ENCODE assay signal across 12 cellular contexts in the genomic region with DNA sequence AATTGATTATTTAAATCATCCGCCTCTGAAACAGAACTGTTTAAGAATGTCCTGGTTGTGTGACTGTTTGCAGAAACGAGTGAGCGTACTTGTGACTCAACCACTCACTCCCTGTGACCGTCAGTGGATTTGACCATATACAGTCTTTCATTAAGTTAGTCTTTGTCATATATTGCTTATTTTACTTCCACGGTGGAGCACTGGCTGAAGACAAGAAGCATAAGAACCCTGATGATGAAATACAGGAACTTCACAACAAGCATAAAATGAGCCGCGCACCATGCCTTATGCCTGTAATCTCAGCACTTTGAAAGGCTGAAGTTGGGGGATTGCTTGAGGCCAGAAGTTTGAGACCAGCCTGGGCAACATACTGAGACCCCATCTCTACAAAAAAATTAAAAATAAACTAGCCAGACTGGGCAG.
DNase-seq lines count a peak whose midpoint lies in the region; ATAC-seq, FAIRE-seq and TF ChIP-seq lines count a peak whose summit lies in the region.
"Had no signal": no experiment of that assay in that cellular context is flagged by ENCODE, and none has a peak within 500 bp of the region (broad histone marks: within the 10 kb centered on the region; RNA-seq: fewer than 3 reads in every experiment).

No MANE protein-coding gene starts in this region.

- H2AK5ac ChIP-seq in mesenchymal stem cell (ENCODE audit: low read length, severe bottlenecking) = no peak overlapping the region

- H3K14ac ChIP-seq in mesenchymal stem cell (ENCODE audit: low read length in 2 of 2) = no peak overlapping the region

- no peak overlapping the region for H3K9ac ChIP-seq in mesenchymal stem cell (ENCODE audit: low read length)

- ATAC-seq in HG03521 (IDR thresholded peaks at IDR 0.05; ENCODE audit: unreplicated experiment) (no peak), Right ventricle myocardium inferior (no peak)

- peak; percentile 74 to 76 for DNase-seq in AML-193 (lab: John Stamatoyannopoulos, UW)
- peak; percentile 45 for DNase-seq in HT1080 (ENCODE audit: low read depth)
- peak; percentile 89 for DNase-seq in amniotic epithelial cell (ENCODE audit: low read depth)
- peak; percentile 99 for DNase-seq in mesenchymal stem cell
- DNase-seq in H54 (ENCODE audit: insufficient read length, low spot score) = no peak
- no peak for DNase-seq in Right ventricle myocardium inferior (ENCODE audit: missing footprints)
- DNase-seq in posterior cingulate gyrus = no peak
- DNase-seq: DMS 273 treated with DMSO at 0.1 percent for 48 hours, NCI-H82 had no signal

- H3K9me3 ChIP-seq in mesenchymal stem cell (ENCODE audit: control insufficient read depth, low read length) = no peaks in the 10 kb centered on the region

- H2BK5ac ChIP-seq in mesenchymal stem cell (ENCODE audit: low read depth, low read length, poor library complexity, severe bottlenecking) = no peak overlapping the region

- TF ChIP-seq POLR2A in H54 (IDR thresholded peaks at IDR 0.05; ENCODE audit: low read depth, low read length) = no peak

- no peak overlapping the region for H3K4me2 ChIP-seq in mesenchymal stem cell (ENCODE audit: low read length, poor library complexity, severe bottlenecking)

- H3K36me3 ChIP-seq in mesenchymal stem cell (ENCODE audit: control insufficient read depth in 1 of 2, insufficient read depth in 2 of 2, low read depth in 1 of 2, low read length in 2 of 2) = no peaks in the 10 kb centered on the region

- no peak overlapping the region for H3K4ac ChIP-seq in mesenchymal stem cell (ENCODE audit: low read depth in 1 of 2, low read length in 2 of 2)

- no peak overlapping the region for H4K8ac ChIP-seq in mesenchymal stem cell (ENCODE audit: low read length)

- H2BK15ac ChIP-seq in mesenchymal stem cell (ENCODE audit: low read depth, poor library complexity, severe bottlenecking) = no peak overlapping the region

- no peak overlapping the region for H2BK120ac ChIP-seq in mesenchymal stem cell (ENCODE audit: low read depth, low read length)

- no peak overlapping the region for H3K23ac ChIP-seq in mesenchymal stem cell (ENCODE audit: low read length in 2 of 2)

- H2BK12ac ChIP-seq in mesenchymal stem cell (ENCODE audit: low read length in 2 of 2) = no peak overlapping the region

- no peak for FAIRE-seq in H54 (lab: Jason Lieb, UNC)
- FAIRE-seq: GM18507 had no signal

- peaks cover 6% of the 10 kb centered on the region for H3K4me1 ChIP-seq in mesenchymal stem cell (ENCODE audit: control insufficient read depth, insufficient read depth, low read depth, low read length)

- H3K27ac ChIP-seq in mesenchymal stem cell (ENCODE audit: low read length, poor library complexity, severe bottlenecking) = no peak overlapping the region
- H3K27ac ChIP-seq: epithelial cell of prostate had no signal

- no peak overlapping the region for H3K4me3 ChIP-seq in mesenchymal stem cell (ENCODE audit: insufficient read depth in 1 of 2, low read depth in 1 of 2, low read length in 2 of 2)

- no peaks in the 10 kb centered on the region for H3K79me1 ChIP-seq in mesenchymal stem cell (replicated peaks; ENCODE audit: low read length, poor library complexity, severe bottlenecking)

- no peak overlapping the region for H2AFZ ChIP-seq in mesenchymal stem cell (ENCODE audit: low read depth, low read length)

- H4K91ac ChIP-seq in mesenchymal stem cell (ENCODE audit: low read length) = no peak overlapping the region

- WGBS in mesenchymal stem cell = 10% methylated on average over 6 of the region's 7 CpGs

- no peak overlapping the region for H3K18ac ChIP-seq in mesenchymal stem cell (ENCODE audit: low read depth in 1 of 2, low read length in 2 of 2)

- H3K27me3 ChIP-seq in mesenchymal stem cell (ENCODE audit: control insufficient read depth in 1 of 2, insufficient read depth in 1 of 2, low read length in 2 of 2) = no peaks in the 10 kb centered on the region

- intact Hi-C loops in Right ventricle myocardium inferior (cut with DNase I) (no loop called here), posterior cingulate gyrus (cut with DNase I) (no loop called here)

Comparison
In these comparisons a context has a peak if more than half of its experiments do, and no peak if none do; other contexts are left out.
1. DNase-seq: peak in AML-193 (2 of 2), HT1080 (single experiment), amniotic epithelial cell (single experiment) and mesenchymal stem cell (single experiment); none in H54 (single experiment), Right ventricle myocardium inferior (single experiment) and posterior cingulate gyrus (0 of 10).